ENCODE assay signal across 1 cellular context in genomic region chr4:26432419-26432818, GRCh38.
TF ChIP-seq lines count a peak whose summit lies in the region.

No MANE protein-coding gene starts in this region.

TF ChIP-seq in IMR-90, 13 proteins besides CTCF, POLR2A, EP300 and RAD21:
- no peak for TF ChIP-seq BHLHE40 (IDR thresholded peaks at IDR 0.05; ENCODE audit: low read depth, low read length)
- TF ChIP-seq RFX5 (IDR thresholded peaks at IDR 0.05; ENCODE audit: low read depth, low read length) = no peak
- TF ChIP-seq CHD1 (IDR thresholded peaks at IDR 0.05; ENCODE audit: low read depth, low read length) = no peak
